In the genomic region with DNA sequence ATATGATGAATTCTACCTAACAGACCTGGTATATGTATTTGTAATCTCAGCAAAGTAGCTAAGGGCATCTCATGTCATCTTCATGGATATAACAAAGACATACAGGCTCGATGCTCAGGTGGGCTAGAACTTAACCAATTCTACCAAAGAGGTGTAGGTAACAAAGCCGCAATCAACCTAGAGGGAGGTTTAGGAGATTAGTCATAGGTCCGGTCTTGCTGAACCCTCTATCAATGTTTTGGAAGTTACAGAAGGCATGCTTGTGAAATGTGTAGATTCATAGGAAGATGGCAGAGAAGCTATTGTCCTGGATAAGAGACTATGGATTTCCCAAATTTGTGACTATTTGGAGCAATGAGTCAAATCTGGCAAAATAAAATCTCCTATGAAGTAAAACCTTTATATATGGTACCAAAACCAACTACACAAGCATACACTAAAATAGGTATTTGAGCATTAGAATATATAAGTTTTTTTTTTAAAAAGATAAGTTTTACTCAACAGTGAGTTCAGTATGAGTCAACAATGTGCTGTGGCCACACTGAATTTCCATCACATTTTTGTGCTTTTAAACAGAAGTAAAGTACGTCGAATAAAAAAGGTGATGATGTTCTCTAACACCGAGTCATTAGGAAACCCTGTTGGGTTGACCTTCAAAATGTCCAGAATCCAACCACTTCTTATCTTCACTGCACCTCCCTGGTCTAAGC, we compare ENCODE assay signal across 16 cellular contexts. TPM values are rescaled to one million over a fixed set of nuclear protein-coding genes. Genes with fewer than 3 reads are reported as not detected.
DNase-seq lines count a peak whose midpoint lies in the region; ATAC-seq lines count a peak whose summit lies in the region.
"Had no signal": no experiment of that assay in that cellular context is flagged by ENCODE, and none has a peak within 500 bp of the region (broad histone marks: within the 10 kb centered on the region; RNA-seq: fewer than 3 reads in every experiment).

No MANE protein-coding gene starts in this region.

- CTCF ChIA-PET in activated CD4-positive, alpha-beta T cell treated with anti-CD3 and anti-CD28 coated beads for 36 hours (lab: Charles Lee), result interaction anchor here (1.0 to 3.3 kb wide), 5 partner anchors 10 to 58 kb away, joined by 3 to 32 read pairs (median 9); partner anchors contain the start of gene GNPTAB

- no peaks in the 10 kb centered on the region for H3K9me3 Mint-ChIP-seq in activated CD4-positive, alpha-beta T cell treated with anti-CD3 and anti-CD28 coated beads for 36 hours (ENCODE audit: low read depth)
- H3K9me3 Mint-ChIP-seq in T-helper 1 cell treated with Interleukin-12 subunit alpha and Interleukin-12 subunit beta and Interleukin-4 antibody, amounts not matched to agents 30 μg/mL and 1 μg/mL, for 36 hours, result no peaks in the 10 kb centered on the region
- no peaks in the 10 kb centered on the region for H3K9me3 Mint-ChIP-seq in effector memory CD8-positive, alpha-beta T cell

- no peak overlapping the region for H3K4me3 Mint-ChIP-seq in activated CD4-positive, alpha-beta T cell treated with anti-CD3 and anti-CD28 coated beads for 36 hours
- no peak overlapping the region for H3K4me3 Mint-ChIP-seq in T-helper 1 cell treated with Interleukin-12 subunit alpha and Interleukin-12 subunit beta and Interleukin-4 antibody, amounts not matched to agents 30 μg/mL and 1 μg/mL, for 36 hours
- no peak overlapping the region for H3K4me3 Mint-ChIP-seq in effector memory CD8-positive, alpha-beta T cell

- H3K4me1 Mint-ChIP-seq in activated CD4-positive, alpha-beta T cell treated with anti-CD3 and anti-CD28 coated beads for 36 hours, result peaks cover 24% of the 10 kb centered on the region
- H3K4me1 Mint-ChIP-seq in T-helper 1 cell treated with Interleukin-12 subunit alpha and Interleukin-12 subunit beta and Interleukin-4 antibody, amounts not matched to agents 30 μg/mL and 1 μg/mL, for 36 hours (ENCODE audit: low read depth), result peaks cover 29% of the 10 kb centered on the region
- H3K4me1 Mint-ChIP-seq in effector memory CD8-positive, alpha-beta T cell (ENCODE audit: low read depth in 2 of 2), result peaks cover 8 to 12% of the 10 kb centered on the region in 2 donors

- DNase-seq in activated CD4-positive, alpha-beta T cell treated with anti-CD3 and anti-CD28 coated beads for 36 hours, result peak; percentile 28
- no peak for DNase-seq in activated CD4-positive, alpha-beta T cell treated with anti-CD3 and anti-CD28 coated beads, Interleukin-2, amount 50 U/mL, for 48 hours
- DNase-seq in effector memory CD8-positive, alpha-beta T cell, result no peak
- DNase-seq in stimulated activated naive CD8-positive, alpha-beta T cell treated with anti-CD3 and anti-CD28 coated beads, Interleukin-15, Interleukin-2, amounts not matched to agents 100 U/mL and 50 U/mL, for 24 hours, result no peak
- DNase-seq: 8988T, aorta, DMS 273 treated with DMSO at 0.1 percent for 48 hours, hypothalamus, NCI-H1105 treated with DMSO at 0.1 percent for 48 hours, NCI-H510A, nucleus accumbens had no signal

- ATAC-seq in activated CD4-positive, alpha-beta T cell treated with anti-CD3 and anti-CD28 coated beads for 36 hours, result peak; percentile 71
- peak; percentile 26 for ATAC-seq in effector memory CD8-positive, alpha-beta T cell (replicated peaks)
- peak; percentile 77 for ATAC-seq in stimulated activated naive CD8-positive, alpha-beta T cell treated with anti-CD3 and anti-CD28 coated beads, Interleukin-15, Interleukin-2, amounts not matched to agents 100 U/mL and 50 U/mL, for 24 hours
- no peak for ATAC-seq in HG02973 (IDR thresholded peaks at IDR 0.05; ENCODE audit: unreplicated experiment)
- no peak for ATAC-seq in HG03159 (IDR thresholded peaks at IDR 0.05; ENCODE audit: unreplicated experiment)
- no peak for ATAC-seq in GM18868 (IDR thresholded peaks at IDR 0.05; ENCODE audit: unreplicated experiment)
- ATAC-seq: Panc1 had no signal

- intact Hi-C loops in activated CD4-positive, alpha-beta T cell treated with anti-CD3 and anti-CD28 coated beads for 36 hours (cut with DNase I, micrococcal nuclease), result loop anchor here in 1 of 2 experiments (1.0 kb wide), 1 partner anchor 11 kb away; no protein-coding TSS in a partner anchor

- H3K36me3 Mint-ChIP-seq in activated CD4-positive, alpha-beta T cell treated with anti-CD3 and anti-CD28 coated beads for 36 hours (ENCODE audit: low read depth), result peaks cover 13% of the 10 kb centered on the region
- H3K36me3 Mint-ChIP-seq in T-helper 1 cell treated with Interleukin-12 subunit alpha and Interleukin-12 subunit beta and Interleukin-4 antibody, amounts not matched to agents 30 μg/mL and 1 μg/mL, for 36 hours (ENCODE audit: low read depth), result peaks cover 36% of the 10 kb centered on the region
- H3K36me3 Mint-ChIP-seq in effector memory CD8-positive, alpha-beta T cell (ENCODE audit: insufficient read depth), result peaks cover 36% of the 10 kb centered on the region

- H3K27ac Mint-ChIP-seq in activated CD4-positive, alpha-beta T cell treated with anti-CD3 and anti-CD28 coated beads for 36 hours, result peak overlapping the region; percentile 86
- H3K27ac Mint-ChIP-seq in T-helper 1 cell treated with Interleukin-12 subunit alpha and Interleukin-12 subunit beta and Interleukin-4 antibody, amounts not matched to agents 30 μg/mL and 1 μg/mL, for 36 hours, result peak overlapping the region; percentile 4
- peak overlapping the region; percentile 18 to 25 for H3K27ac Mint-ChIP-seq in effector memory CD8-positive, alpha-beta T cell

- POLR2A ChIA-PET in activated CD4-positive, alpha-beta T cell treated with anti-CD3 and anti-CD28 coated beads for 36 hours (lab: Charles Lee), result no interaction called here

- H3K27me3 Mint-ChIP-seq in activated CD4-positive, alpha-beta T cell treated with anti-CD3 and anti-CD28 coated beads for 36 hours, result no peaks in the 10 kb centered on the region
- no peaks in the 10 kb centered on the region for H3K27me3 Mint-ChIP-seq in T-helper 1 cell treated with Interleukin-12 subunit alpha and Interleukin-12 subunit beta and Interleukin-4 antibody, amounts not matched to agents 30 μg/mL and 1 μg/mL, for 36 hours (ENCODE audit: low read depth)
- no peaks in the 10 kb centered on the region for H3K27me3 Mint-ChIP-seq in effector memory CD8-positive, alpha-beta T cell

RNA-seq across cellular contexts. Expression of gene SYCP3, which starts 42.7 kb away (rescaled TPM):
- total RNA-seq in activated CD4-positive, alpha-beta T cell treated with anti-CD3 and anti-CD28 coated beads for 36 hours, result under 1 TPM in 1 of 2 experiments, not detected in 1; 0.16 TPM

RNA-seq across cellular contexts. Expression of gene GNPTAB, which starts 48.8 kb away (rescaled TPM):
- total RNA-seq in activated CD4-positive, alpha-beta T cell treated with anti-CD3 and anti-CD28 coated beads for 36 hours, result 10 to 100 TPM; 20.4 to 24.0 TPM

Comparison
In these comparisons a context has a peak if more than half of its experiments do, and no peak if none do; other contexts are left out.
1. ATAC-seq: peak in activated CD4-positive, alpha-beta T cell treated with anti-CD3 and anti-CD28 coated beads for 36 hours (single experiment), effector memory CD8-positive, alpha-beta T cell (single experiment) and stimulated activated naive CD8-positive, alpha-beta T cell treated with anti-CD3 and anti-CD28 coated beads, Interleukin-15, Interleukin-2, amounts not matched to agents 100 U/mL and 50 U/mL, for 24 hours (single experiment); none in HG02973 (single experiment), HG03159 (single experiment) and GM18868 (single experiment).
2. H3K27ac Mint-ChIP-seq: peak in every context shown above with its lines; median percentile 86 in activated CD4-positive, alpha-beta T cell treated with anti-CD3 and anti-CD28 coated beads for 36 hours; 22 in effector memory CD8-positive, alpha-beta T cell; 4 in T-helper 1 cell treated with Interleukin-12 subunit alpha and Interleukin-12 subunit beta and Interleukin-4 antibody, amounts not matched to agents 30 μg/mL and 1 μg/mL, for 36 hours.